ENCODE assay signal across 2 cellular contexts in genomic region chrX:15298201-15298600, GRCh38.
TF ChIP-seq lines count a peak whose summit lies in the region.

No MANE protein-coding gene starts in this region.

TF ChIP-seq in HEK293, 187 proteins besides CTCF, POLR2A, EP300 and RAD21:
- TF ChIP-seq SCRT1 (tag by site-specific recombination; IDR thresholded peaks at IDR 0.05; ENCODE audit: borderline replicate concordance): peak; percentile 47
- TF ChIP-seq SCRT2 (tag by site-specific recombination; IDR thresholded peaks at IDR 0.05): peak; percentile 48; the same call in 1 of the 2 replicates
- no peak for TF ChIP-seq ZNF529 (tag by site-specific recombination; IDR thresholded peaks at IDR 0.05; ENCODE audit: insufficient replicate concordance)
- TF ChIP-seq GLIS2 (tag by site-specific recombination; IDR thresholded peaks at IDR 0.05): no peak
TF ChIP-seq in HEK293: peak in this region for 2.

TF ChIP-seq in HepG2, 621 proteins besides CTCF, POLR2A, EP300 and RAD21:
- TF ChIP-seq IKZF5 (CRISPR knock-in tag; IDR thresholded peaks at IDR 0.05) (peak; percentile 27; the same call in 1 of the 2 replicates), GABPA (IDR thresholded peaks at IDR 0.05; ENCODE audit: low read depth, low read length) (no peak), GABPA (CRISPR knock-in tag; IDR thresholded peaks at IDR 0.05; ENCODE audit: low read depth) (peak; percentile 72), ISX (CRISPR knock-in tag; conservative IDR thresholded peaks at IDR 0.05) (no peak)
